Comparison of ENCODE assay signal across 12 cellular contexts in genomic region chr17:41928693-41929251, GRCh38. TPM values are rescaled to one million over a fixed set of nuclear protein-coding genes. Genes with fewer than 3 reads are reported as not detected.
DNase-seq lines count a peak whose midpoint lies in the region; ATAC-seq, FAIRE-seq and TF ChIP-seq lines count a peak whose summit lies in the region.
"Had no signal": no experiment of that assay in that cellular context is flagged by ENCODE, and none has a peak within 500 bp of the region (broad histone marks: within the 10 kb centered on the region; RNA-seq: fewer than 3 reads in every experiment).

No MANE protein-coding gene starts in this region.

- no peaks in the 10 kb centered on the region for H3F3A ChIP-seq in Loucy (ENCODE audit: low read depth)

- CTCF ChIA-PET in GM12878 (lab: Yijun Ruan, JAX): interaction anchor here (0.6 to 2.6 kb wide), 5 partner anchors 11 to 320 kb away, joined by 3 to 16 read pairs (median 3); partner anchors contain the start of genes ACLY and CNP

- no peak for DNase-seq in activated T-cell treated with anti-CD3 and anti-CD28 coated beads, Interleukin-2, amount 50 U/mL, for 72 hours
- DNase-seq in activated T-cell treated with anti-CD3 and anti-CD28 coated beads for 4 hours: no peak
- DNase-seq in GM12878 (ENCODE audit: low read depth, low spot score): no peak
- DNase-seq in SHP77 treated with DMSO at 0.1 percent for 48 hours (lab: John Stamatoyannopoulos, UW): no peak
- DNase-seq: GDM1, NCI-H146, NCI-H69 had no signal

- H3K4me3 Mint-ChIP-seq in activated T-cell treated with anti-CD3 and anti-CD28 coated beads, Interleukin-2, amount 50 U/mL, for 72 hours: peak overlapping the region; percentile 88 to 98

- no peak overlapping the region for H2AFZ ChIP-seq in Loucy (ENCODE audit: low read length)
- H2AFZ ChIP-seq in GM12878 (ENCODE audit: control insufficient read depth, low read depth, low read length): no peak overlapping the region

- H3K4me1 ChIP-seq in Loucy (ENCODE audit: insufficient read depth, low read length, poor library complexity, severe bottlenecking): peaks cover 26% of the 10 kb centered on the region
- peaks cover 7% of the 10 kb centered on the region for H3K4me1 ChIP-seq in GM12878 (ENCODE audit: control insufficient read depth, insufficient read depth, low read length)
- H3K4me1 ChIP-seq in skeletal muscle satellite cell (ENCODE audit: control insufficient read depth, insufficient read depth, low read length): peaks cover 9% of the 10 kb centered on the region

- no peaks in the 10 kb centered on the region for H3K27me3 Mint-ChIP-seq in activated T-cell treated with anti-CD3 and anti-CD28 coated beads, Interleukin-2, amount 50 U/mL, for 72 hours (ENCODE audit: low read depth)

- no TSS peak for BruUV-seq in GM12878 (replicated peaks; lab: Mats Ljungman, UMichigan)

- no peak for FAIRE-seq in GM12878 (lab: Jason Lieb, UNC)

- H3K4me2 ChIP-seq in Loucy (ENCODE audit: low read depth, low read length, poor library complexity, severe bottlenecking): peak overlapping the region; percentile 90
- no peak overlapping the region for H3K4me2 ChIP-seq in GM12878 (ENCODE audit: control insufficient read depth, insufficient read depth)
- peak overlapping the region; percentile 87 for H3K4me2 ChIP-seq in skeletal muscle satellite cell (ENCODE audit: low read length)

- H3K27ac ChIP-seq in GM12878 (ENCODE audit: control insufficient read depth, insufficient read depth): no peak overlapping the region

- 69% methylated on average over 6 of the region's 6 CpGs for WGBS in GM12878 (ENCODE audit: insufficient coverage, insufficient replicate concordance, low lambda C conversion rate, missing lambda C conversion rate)

- no peak for ATAC-seq in activated T-cell treated with anti-CD3 and anti-CD28 coated beads, Interleukin-2, amount 50 U/mL, for 72 hours (replicated peaks in 1 of 2)
- ATAC-seq in GM12878 (no peak), HG02588 (IDR thresholded peaks at IDR 0.05; ENCODE audit: unreplicated experiment) (no peak), HG02642 (IDR thresholded peaks at IDR 0.05; ENCODE audit: poor library complexity, unreplicated experiment) (no peak)

- H4K20me1 ChIP-seq in Loucy (ENCODE audit: insufficient read depth, low read length, poor library complexity, severe bottlenecking) (no peaks in the 10 kb centered on the region), GM12878 (ENCODE audit: control insufficient read depth, insufficient read depth) (no peaks in the 10 kb centered on the region)

- no peaks in the 10 kb centered on the region for H3K9me3 Mint-ChIP-seq in activated T-cell treated with anti-CD3 and anti-CD28 coated beads, Interleukin-2, amount 50 U/mL, for 72 hours

- peaks cover 34% of the 10 kb centered on the region for H3K4me1 Mint-ChIP-seq in activated T-cell treated with anti-CD3 and anti-CD28 coated beads, Interleukin-2, amount 50 U/mL, for 72 hours (ENCODE audit: low read depth)

- H3K9me2 ChIP-seq in Loucy (replicated peaks; ENCODE audit: low read depth, low read length): no peaks in the 10 kb centered on the region

- RAD21 ChIA-PET in GM12878 (lab: Charles Lee; ENCODE audit: unreplicated experiment): interaction anchor here (3.4 kb wide), 1 partner anchor 11 kb away, joined by 23 read pairs; the partner anchor contains the start of gene ACLY

- no peaks in the 10 kb centered on the region for H3K27me3 ChIP-seq in Loucy (ENCODE audit: insufficient read depth, low read length, poor library complexity, severe bottlenecking)
- H3K27me3 ChIP-seq in GM12878 (replicated peaks in 1 of 2; ENCODE audit: control insufficient read depth in 2 of 2, insufficient read depth in 2 of 2, low read length in 1 of 2): no peaks in the 10 kb centered on the region
- no peaks in the 10 kb centered on the region for H3K27me3 ChIP-seq in skeletal muscle satellite cell (ENCODE audit: control insufficient read depth, insufficient read depth, low read length)
- H3K27me3 ChIP-seq: tibial nerve had no signal

- intact Hi-C loops in GM12878 (cut with micrococcal nuclease; ENCODE audit: unreplicated experiment): no loop called here

- no peak for TF ChIP-seq EP300 in GM12878 (IDR thresholded peaks at IDR 0.05; ENCODE audit: borderline replicate concordance in 1 of 2, control insufficient read depth in 1 of 2, low read depth in 2 of 2, low read length in 2 of 2)

- H3K9ac ChIP-seq in Loucy (ENCODE audit: low read depth, low read length, poor library complexity, severe bottlenecking): peak overlapping the region; percentile 85
- H3K9ac ChIP-seq in GM12878 (ENCODE audit: control insufficient read depth, insufficient read depth, low read length): no peak overlapping the region
- H3K9ac ChIP-seq in skeletal muscle satellite cell (ENCODE audit: low read depth, low read length): no peak overlapping the region

- H3K4me3 ChIP-seq in Loucy (ENCODE audit: low read length, poor library complexity, severe bottlenecking) (peak overlapping the region; percentile 79), GM12878 (0 out of 2 replicates have a peak overlapping the region, but pooled peaks have one; percentile 81), skeletal muscle satellite cell (ENCODE audit: low read length) (no peak overlapping the region)
- H3K4me3 ChIP-seq: tibial nerve had no signal

- TF ChIP-seq RAD21 in GM12878 (IDR thresholded peaks at IDR 0.05; ENCODE audit: insufficient read depth, low read depth, low read length): no peak

- POLR2A ChIA-PET in GM12878 (lab: Charles Lee): interaction anchor here (0.7 to 4.8 kb wide), 3 partner anchors 11 to 729 kb away, joined by 5 to 52 read pairs (median 5); partner anchors contain the start of gene ACLY

- peak overlapping the region; percentile 23 for H3K27ac Mint-ChIP-seq in activated T-cell treated with anti-CD3 and anti-CD28 coated beads, Interleukin-2, amount 50 U/mL, for 72 hours

- TF ChIP-seq CTCF in Loucy (conservative IDR thresholded peaks at IDR 0.05; ENCODE audit: low read length) (no peak), GM12878 (IDR thresholded peaks at IDR 0.05 in 2 of 3, conservative IDR thresholded peaks at IDR 0.05 in 1 of 3; ENCODE audit: control insufficient read depth in 2 of 3, extremely low read depth in 1 of 3, insufficient read depth in 1 of 3, low read depth in 3 of 3, low read length in 3 of 3) (no peak)

- peaks cover 13% of the 10 kb centered on the region; the same call in 1 of the 2 replicates for H3K79me2 ChIP-seq in Loucy (ENCODE audit: insufficient read depth, low read length)
- peaks cover 8% of the 10 kb centered on the region for H3K79me2 ChIP-seq in GM12878 (ENCODE audit: control insufficient read depth, insufficient read depth, low read length)

- SMC1A ChIA-PET in GM12878 (lab: Charles Lee; ENCODE audit: uncharacterized antibody, unreplicated experiment): interaction anchor here (3.2 kb wide), 1 partner anchor 11 kb away, joined by 19 read pairs; the partner anchor contains the start of gene ACLY

- peaks cover 0 to 2% of the 10 kb centered on the region in 2 donors for H3K36me3 Mint-ChIP-seq in activated T-cell treated with anti-CD3 and anti-CD28 coated beads, Interleukin-2, amount 50 U/mL, for 72 hours (ENCODE audit: insufficient read depth in 2 of 2)

- H3K36me3 ChIP-seq in Loucy (ENCODE audit: insufficient read depth, low read length) (no peaks in the 10 kb centered on the region), GM12878 (ENCODE audit: control insufficient read depth in 2 of 2, insufficient read depth in 2 of 2, low read length in 1 of 2) (no peaks in the 10 kb centered on the region), skeletal muscle satellite cell (ENCODE audit: insufficient read depth, low read length) (no peaks in the 10 kb centered on the region)
- H3K36me3 ChIP-seq: tibial nerve had no signal

- in situ Hi-C loops in GM12878 (cut with MboI): no loop called here

- TF ChIP-seq POLR2A in GM12878 (IDR thresholded peaks at IDR 0.05; ENCODE audit: low read depth, low read length): no peak

- H3K9me3 ChIP-seq in Loucy (ENCODE audit: insufficient read depth, low read depth, low read length) (no peaks in the 10 kb centered on the region), GM12878 (replicated peaks; ENCODE audit: control insufficient read depth, insufficient read depth, low read length) (no peaks in the 10 kb centered on the region), skeletal muscle satellite cell (replicated peaks; ENCODE audit: low read length) (no peaks in the 10 kb centered on the region)
- H3K9me3 ChIP-seq: tibial nerve had no signal

RNA-seq across cellular contexts. Expression of gene ODAD4, which starts 1.6 kb away (rescaled TPM):
- total RNA-seq in activated T-cell treated with anti-CD3 and anti-CD28 coated beads, Interleukin-2, amount 50 U/mL, for 72 hours: 1 to 10 TPM in 1 of 2 donors, under 1 TPM in 1; 0.72 to 1.6 TPM
- total RNA-seq in GM12878 (2013; cell fraction: nucleolus; rRNA removed): 0.38 and 1.1 TPM in 2 replicates
- total RNA-seq in GM12878 (2014; rRNA removed) (0.11 and 0.16 TPM in 2 replicates), GM12878 (2014; rRNA removed; fragmentation: Illumina TruSeq; extraction: Trizol) (0.22 and 0.55 TPM in 2 replicates), GM12878 (2021) (0.46 TPM in 1 of 2 replicates, not detected in the other)
- polyA plus RNA-seq in GM12878 (2011; ENCODE audit: low read depth): 0.14 TPM
- polyA plus RNA-seq in GM12878 (2011; rRNA removed) (0.27 and 0.53 TPM in 2 replicates), GM12878 (2014; fragmentation: Illumina TruSeq; extraction: Trizol) (0.17 and 0.60 TPM in 2 replicates), GM12878 (2014; fragmentation: Nextera tagmentation; extraction: Ambion mirVana) (under 1 TPM; 0.10 to 0.44 TPM), GM12878 (2014; rRNA removed) (0.17 and 0.27 TPM in 2 replicates), GM12878 (2016; fragmentation: Nextera tagmentation; extraction: Ambion mirVana) (under 1 TPM; 0.68 to 0.73 TPM)
- 0.09 and 0.20 TPM in 2 replicates for polyA plus RNA-seq in GM12878 (2011; cell fraction: cytosol; rRNA removed)
- polyA plus RNA-seq in GM12878 (2011; cell fraction: nucleus; rRNA removed): 0.34 and 0.63 TPM in 2 replicates
- polyA plus RNA-seq in GM12878 (2012): 0.19 and 0.31 TPM in 2 replicates
- polyA minus RNA-seq in GM12878 (2011; rRNA and poly(A)+ RNA removed): 0.44 and 0.52 TPM in 2 replicates
- polyA minus RNA-seq in GM12878 (2011; cell fraction: cytosol; rRNA and poly(A)+ RNA removed): not detected in 2 replicates
- polyA minus RNA-seq in GM12878 (2011; cell fraction: nucleus; rRNA and poly(A)+ RNA removed): 0.36 TPM in 1 of 2 replicates, not detected in the other
- 0.25 and 0.66 TPM in 2 replicates for total RNA-seq in skeletal muscle satellite cell (2012; rRNA removed)

RNA-seq across cellular contexts. Expression of gene ACLY, which starts 10.0 kb away (rescaled TPM):
- total RNA-seq in activated T-cell treated with anti-CD3 and anti-CD28 coated beads, Interleukin-2, amount 50 U/mL, for 72 hours: 100 to 1,000 TPM; 124 to 129 TPM
- 60.0 and 63.4 TPM in 2 replicates for total RNA-seq in GM12878 (2013; cell fraction: nucleolus; rRNA removed)
- 104 and 111 TPM in 2 replicates for total RNA-seq in GM12878 (2014; rRNA removed)
- total RNA-seq in GM12878 (2014; rRNA removed; fragmentation: Illumina TruSeq; extraction: Trizol): 112 and 113 TPM in 2 replicates
- total RNA-seq in GM12878 (2021): 224 and 228 TPM in 2 replicates
- polyA plus RNA-seq in GM12878 (2011; ENCODE audit: low read depth): 37.0 TPM
- polyA plus RNA-seq in GM12878 (2011; rRNA removed): 96.6 and 140 TPM in 2 replicates
- polyA plus RNA-seq in GM12878 (2011; cell fraction: cytosol; rRNA removed): 132 and 154 TPM in 2 replicates
- 125 and 158 TPM in 2 replicates for polyA plus RNA-seq in GM12878 (2011; cell fraction: nucleus; rRNA removed)
- 63.8 and 69.0 TPM in 2 replicates for polyA plus RNA-seq in GM12878 (2012)
- polyA plus RNA-seq in GM12878 (2014; fragmentation: Illumina TruSeq; extraction: Trizol): 113 and 136 TPM in 2 replicates
- polyA plus RNA-seq in GM12878 (2014; fragmentation: Nextera tagmentation; extraction: Ambion mirVana): 10 to 100 TPM; 32.6 to 39.6 TPM
- 128 and 129 TPM in 2 replicates for polyA plus RNA-seq in GM12878 (2014; rRNA removed)
- 100 to 1,000 TPM; 112 to 116 TPM for polyA plus RNA-seq in GM12878 (2016; fragmentation: Nextera tagmentation; extraction: Ambion mirVana)
- polyA minus RNA-seq in GM12878 (2011; rRNA and poly(A)+ RNA removed): 238 and 284 TPM in 2 replicates
- 92.9 and 117 TPM in 2 replicates for polyA minus RNA-seq in GM12878 (2011; cell fraction: cytosol; rRNA and poly(A)+ RNA removed)
- polyA minus RNA-seq in GM12878 (2011; cell fraction: nucleus; rRNA and poly(A)+ RNA removed): 40.1 and 74.8 TPM in 2 replicates
- 289 and 299 TPM in 2 replicates for total RNA-seq in skeletal muscle satellite cell (2012; rRNA removed)

RNA-seq across cellular contexts. Expression of gene CNP, which starts 37.8 kb away (rescaled TPM):
- total RNA-seq in activated T-cell treated with anti-CD3 and anti-CD28 coated beads, Interleukin-2, amount 50 U/mL, for 72 hours: 10 to 100 TPM; 51.4 to 53.8 TPM
- total RNA-seq in GM12878 (2013; cell fraction: nucleolus; rRNA removed): 22.0 and 33.7 TPM in 2 replicates
- total RNA-seq in GM12878 (2014; rRNA removed) (35.6 and 39.5 TPM in 2 replicates), GM12878 (2014; rRNA removed; fragmentation: Illumina TruSeq; extraction: Trizol) (22.5 and 22.9 TPM in 2 replicates), GM12878 (2021) (50.9 and 52.2 TPM in 2 replicates)
- 11.6 TPM for polyA plus RNA-seq in GM12878 (2011; ENCODE audit: low read depth)
- polyA plus RNA-seq in GM12878 (2011; rRNA removed) (14.4 and 24.6 TPM in 2 replicates), GM12878 (2014; fragmentation: Illumina TruSeq; extraction: Trizol) (16.9 and 26.3 TPM in 2 replicates), GM12878 (2014; fragmentation: Nextera tagmentation; extraction: Ambion mirVana) (1 to 10 TPM; 1.8 to 4.4 TPM), GM12878 (2014; rRNA removed) (36.5 and 40.4 TPM in 2 replicates), GM12878 (2016; fragmentation: Nextera tagmentation; extraction: Ambion mirVana) (10 to 100 TPM; 59.8 to 60.7 TPM)
- polyA plus RNA-seq in GM12878 (2011; cell fraction: cytosol; rRNA removed): 31.7 and 35.2 TPM in 2 replicates
- polyA plus RNA-seq in GM12878 (2011; cell fraction: nucleus; rRNA removed): 23.4 and 31.0 TPM in 2 replicates
- 25.0 and 30.4 TPM in 2 replicates for polyA plus RNA-seq in GM12878 (2012)
- polyA minus RNA-seq in GM12878 (2011; rRNA and poly(A)+ RNA removed): 64.6 and 68.2 TPM in 2 replicates
- 27.3 and 32.6 TPM in 2 replicates for polyA minus RNA-seq in GM12878 (2011; cell fraction: cytosol; rRNA and poly(A)+ RNA removed)
- polyA minus RNA-seq in GM12878 (2011; cell fraction: nucleus; rRNA and poly(A)+ RNA removed): 15.0 and 26.4 TPM in 2 replicates
- total RNA-seq in skeletal muscle satellite cell (2012; rRNA removed): 32.8 and 33.2 TPM in 2 replicates
